ENCODE assay signal across 7 cellular contexts in the genomic region with DNA sequence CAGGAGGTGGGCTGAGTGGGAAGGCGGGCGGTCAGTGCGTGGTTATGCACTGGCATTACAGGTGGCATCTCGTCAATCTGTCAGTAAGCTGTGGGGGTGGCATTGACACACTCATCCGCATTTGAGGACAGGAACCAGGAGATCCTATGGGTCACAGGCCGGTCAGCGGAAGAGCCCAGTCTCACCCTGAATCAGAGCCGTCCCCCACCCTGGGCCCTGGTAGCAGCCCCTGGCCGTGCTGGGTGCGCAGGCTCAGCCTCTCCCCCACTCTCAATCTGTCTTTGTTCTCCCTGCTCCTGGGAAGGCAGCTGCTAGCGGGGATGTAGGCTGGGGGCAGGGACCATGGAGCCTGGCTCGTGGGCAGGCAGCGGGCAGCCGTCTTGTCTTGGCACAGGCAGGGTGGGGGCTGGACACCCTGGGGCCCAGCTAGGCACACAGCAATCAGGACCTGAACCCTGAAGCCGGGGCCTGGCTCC. TPM values are rescaled to one million over a fixed set of nuclear protein-coding genes. Genes with fewer than 3 reads are reported as not detected.
DNase-seq lines count a peak whose midpoint lies in the region; ATAC-seq and TF ChIP-seq lines count a peak whose summit lies in the region.

No MANE protein-coding gene starts in this region.

- ATAC-seq in T-helper 17 cell (no peak), right cardiac atrium (no peak)

- DNase-seq in T-helper 17 cell (no peak), right cardiac atrium (peak in 2 of 3 donors; percentile 54 to 69), spleen (no peak), SIG-M5 (lab: John Stamatoyannopoulos, UW) (no peak), HUDEP-2 (lab: John Stamatoyannopoulos, UW; ENCODE audit: unreplicated experiment in 76 of 76) (no peak), MM.1S (no peak)

- H3K27me3 ChIP-seq in HUES6 (ENCODE audit: control insufficient read depth, insufficient read depth, low read length) (no peaks in the 10 kb centered on the region), right cardiac atrium (ENCODE audit: control insufficient read depth, insufficient read depth) (no peaks in the 10 kb centered on the region), spleen (replicated peaks in 1 of 7) (peaks cover 0 to 6% (median 0%) of the 10 kb centered on the region in 7 donors), MM.1S (replicated peaks; ENCODE audit: insufficient read depth, low read length) (no peaks in the 10 kb centered on the region)

- H3K4me3 ChIP-seq in HUES6 (ENCODE audit: low read depth, low read length) (no peak overlapping the region), right cardiac atrium (ENCODE audit: low read length) (no peak overlapping the region), spleen (peak overlapping the region in 2 of 8 donors; percentile 7 to 47), MM.1S (ENCODE audit: low read length) (no peak overlapping the region)

- no peaks in the 10 kb centered on the region for H3K27me3 Mint-ChIP-seq in T-helper 17 cell

- no peaks in the 10 kb centered on the region for H4K20me1 ChIP-seq in MM.1S (ENCODE audit: insufficient read depth, low read length)

- no peak overlapping the region for H2AFZ ChIP-seq in MM.1S (ENCODE audit: low read length)

- intact Hi-C loops in right cardiac atrium (cut with DNase I), result no loop called here
- intact Hi-C loops in spleen (cut with DNase I; ENCODE audit: low total_unique reads), result no loop called here

- no peak overlapping the region for H3K4me2 ChIP-seq in MM.1S (ENCODE audit: low read depth, low read length)

- H3F3A ChIP-seq in MM.1S (ENCODE audit: insufficient read depth, low read length), result no peaks in the 10 kb centered on the region

- H3K36me3 ChIP-seq in HUES6 (ENCODE audit: control insufficient read depth, insufficient read depth, low read length), result peaks cover 19% of the 10 kb centered on the region
- H3K36me3 ChIP-seq in spleen, result peaks cover 0 to 48% (median 6%) of the 10 kb centered on the region in 6 donors
- H3K36me3 ChIP-seq in MM.1S (replicated peaks; ENCODE audit: insufficient read depth, low read length), result no peaks in the 10 kb centered on the region

- H3K9ac ChIP-seq in HUES6 (ENCODE audit: low read length) (no peak overlapping the region), MM.1S (ENCODE audit: low read length) (no peak overlapping the region)

- peak overlapping the region; percentile 88 for H3K27ac Mint-ChIP-seq in T-helper 17 cell

- no peaks in the 10 kb centered on the region for H3K9me2 ChIP-seq in MM.1S (replicated peaks; ENCODE audit: insufficient read depth, low read length)

- peaks cover 17% of the 10 kb centered on the region for H3K4me1 Mint-ChIP-seq in T-helper 17 cell

- TF ChIP-seq POLR2A in spleen (IDR thresholded peaks at IDR 0.05), result no peak

- H3K79me2 ChIP-seq in MM.1S (ENCODE audit: low read length), result peaks cover 12% of the 10 kb centered on the region

- WGBS in right cardiac atrium, result 66% methylated on average over 15 of the region's 15 CpGs
- 74 to 93% (median 75%) methylated on average over 5 to 15 of the region's 15 CpGs for WGBS in spleen, 5 donors

- peak overlapping the region; percentile 80 for H3K4me3 Mint-ChIP-seq in T-helper 17 cell

- H3K27ac ChIP-seq in HUES6 (ENCODE audit: low read depth, low read length) (peak overlapping the region; percentile 28; the same call in 1 of the 2 replicates), right cardiac atrium (ENCODE audit: low read length) (peak overlapping the region; percentile 5), spleen (peak overlapping the region in 7 of 8 donors; percentile 51 to 90 (median 80)), MM.1S (ENCODE audit: low read length) (no peak overlapping the region)

- TF ChIP-seq CTCF in spleen (IDR thresholded peaks at IDR 0.05 in 8 of 11, conservative IDR thresholded peaks at IDR 0.05 in 3 of 11), result no peak
- TF ChIP-seq CTCF in MM.1S (IDR thresholded peaks at IDR 0.05; ENCODE audit: low read length), result no peak

- H3K4me1 ChIP-seq in HUES6 (ENCODE audit: control insufficient read depth, insufficient read depth, low read length), result peaks cover 61% of the 10 kb centered on the region
- H3K4me1 ChIP-seq in right cardiac atrium (ENCODE audit: control insufficient read depth, insufficient read depth, low read length), result peaks cover 21% of the 10 kb centered on the region
- peaks cover 61 to 100% (median 88%) of the 10 kb centered on the region in 6 donors for H3K4me1 ChIP-seq in spleen
- H3K4me1 ChIP-seq in MM.1S (ENCODE audit: low read length), result no peaks in the 10 kb centered on the region

- H3K9me3 ChIP-seq in HUES6 (ENCODE audit: control insufficient read depth, insufficient read depth, low read depth, low read length) (no peaks in the 10 kb centered on the region), T-helper 17 cell (ENCODE audit: control insufficient read depth, low read length, poor library complexity, severe bottlenecking) (no peaks in the 10 kb centered on the region), right cardiac atrium (ENCODE audit: control insufficient read depth, low read length) (no peaks in the 10 kb centered on the region), spleen (no peaks in the 10 kb centered on the region), MM.1S (replicated peaks; ENCODE audit: insufficient read depth, low read length) (no peaks in the 10 kb centered on the region)

- H3K36me3 Mint-ChIP-seq in T-helper 17 cell (ENCODE audit: low read depth), result no peaks in the 10 kb centered on the region

RNA-seq across cellular contexts. Expression of a gene that starts 5.1 kb away (rescaled TPM):
- total RNA-seq in T-helper 17 cell (10 to 100 TPM; 61.0 to 76.1 TPM), right cardiac atrium (10 to 100 TPM; 36.2 to 46.4 (median 42.3) TPM), spleen (100 to 1,000 TPM in 3 of 7 donors, 10 to 100 TPM in 4; 66.9 to 110 (median 96.4) TPM)
- polyA plus RNA-seq in right cardiac atrium (36.6 TPM), spleen (100 to 1,000 TPM in 2 of 3 donors, 10 to 100 TPM in 1; 56.6 to 120 (median 102) TPM)

RNA-seq across cellular contexts. Expression of a gene that starts 29.5 kb away (rescaled TPM):
- 1 to 10 TPM; 2.4 to 2.9 TPM for total RNA-seq in T-helper 17 cell
- 100 to 1,000 TPM; 156 to 212 (median 188) TPM for total RNA-seq in right cardiac atrium
- polyA plus RNA-seq in right cardiac atrium, result 217 TPM
- 10 to 100 TPM in 1 of 7 donors, 1 to 10 TPM in 6; 2.7 to 11.7 (median 8.3) TPM for total RNA-seq in spleen
- 1 to 10 TPM; 3.0 to 3.7 (median 3.2) TPM for polyA plus RNA-seq in spleen

RNA-seq across cellular contexts. Expression of a gene that starts 58.4 kb away (rescaled TPM):
- 10 to 100 TPM; 76.2 to 85.7 TPM for total RNA-seq in T-helper 17 cell
- total RNA-seq in right cardiac atrium, result 10 to 100 TPM; 74.6 to 88.5 (median 85.1) TPM
- polyA plus RNA-seq in right cardiac atrium, result 201 TPM
- 100 to 1,000 TPM in 3 of 7 donors, 10 to 100 TPM in 4; 56.7 to 198 (median 76.4) TPM for total RNA-seq in spleen
- 100 to 1,000 TPM; 119 to 226 (median 184) TPM for polyA plus RNA-seq in spleen

Comparison
In these comparisons a context has a peak if more than half of its experiments do, and no peak if none do; other contexts are left out.
1. DNase-seq: peak in right cardiac atrium (2 of 3); none in T-helper 17 cell (0 of 3), spleen (single experiment), SIG-M5 (single experiment), HUDEP-2 (0 of 76) and MM.1S (single experiment).
2. RNA of a gene that starts 29.5 kb away (total RNA-seq): 156 to 212 TPM in right cardiac atrium; 2.7 to 11.7 TPM in spleen and 2.4 to 2.9 TPM in T-helper 17 cell; every median in the first group is over 10 times any median in the second.